Comparison of ENCODE assay signal across 19 cellular contexts in the genomic region with DNA sequence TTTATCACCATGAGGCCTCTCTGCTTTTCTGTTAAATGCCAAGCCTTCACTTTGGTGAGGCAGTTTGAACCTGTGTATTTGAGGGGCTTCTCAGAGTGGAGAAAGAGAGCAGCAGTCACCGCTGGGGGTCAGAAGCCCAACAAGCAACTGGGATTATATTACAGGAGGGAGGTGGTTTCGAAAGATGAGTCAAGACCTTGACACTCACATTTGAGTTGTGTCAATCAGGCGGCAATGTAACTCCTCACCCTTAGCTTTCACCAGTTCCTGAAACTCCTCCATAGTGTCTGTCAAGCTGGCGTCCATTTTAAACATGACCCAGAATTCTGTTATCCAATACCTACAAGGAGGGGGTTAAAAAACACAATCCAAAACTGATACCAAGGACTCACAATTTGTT. TPM values are rescaled to one million over a fixed set of nuclear protein-coding genes. Genes with fewer than 3 reads are reported as not detected.
DNase-seq lines count a peak whose midpoint lies in the region; ATAC-seq and TF ChIP-seq lines count a peak whose summit lies in the region.
"Had no signal": no experiment of that assay in that cellular context is flagged by ENCODE, and none has a peak within 500 bp of the region (broad histone marks: within the 10 kb centered on the region; RNA-seq: fewer than 3 reads in every experiment).

No MANE protein-coding gene starts in this region.

- no peak for TF ChIP-seq CTCF in natural killer cell (IDR thresholded peaks at IDR 0.05)

- H3K27me3 Mint-ChIP-seq in activated CD4-positive, alpha-beta T cell treated with anti-CD3 and anti-CD28 coated beads for 36 hours: no peaks in the 10 kb centered on the region
- H3K27me3 Mint-ChIP-seq in activated naive CD8-positive, alpha-beta T cell: no peaks in the 10 kb centered on the region
- H3K27me3 Mint-ChIP-seq in natural killer cell (ENCODE audit: low read depth in 2 of 2): no peaks in the 10 kb centered on the region

- POLR2A ChIA-PET in activated CD4-positive, alpha-beta T cell treated with anti-CD3 and anti-CD28 coated beads for 36 hours (lab: Charles Lee): interaction anchor here (0.5 kb wide), 1 partner anchor 88 kb away, joined by 10 read pairs; no protein-coding TSS in a partner anchor

- peak overlapping the region; percentile 81 for H3K27ac Mint-ChIP-seq in activated CD4-positive, alpha-beta T cell treated with anti-CD3 and anti-CD28 coated beads for 36 hours
- peak overlapping the region; percentile 73 for H3K27ac Mint-ChIP-seq in activated naive CD8-positive, alpha-beta T cell
- H3K27ac Mint-ChIP-seq in natural killer cell: peak overlapping the region; percentile 55 to 70

- H3K9me3 Mint-ChIP-seq in activated CD4-positive, alpha-beta T cell treated with anti-CD3 and anti-CD28 coated beads for 36 hours (ENCODE audit: low read depth): no peaks in the 10 kb centered on the region
- H3K9me3 Mint-ChIP-seq in activated naive CD8-positive, alpha-beta T cell (ENCODE audit: low read depth): no peaks in the 10 kb centered on the region
- H3K9me3 Mint-ChIP-seq in natural killer cell: no peaks in the 10 kb centered on the region

- intact Hi-C loops in activated CD4-positive, alpha-beta T cell treated with anti-CD3 and anti-CD28 coated beads for 36 hours (cut with DNase I, micrococcal nuclease): loop anchor here in 1 of 2 experiments (2.0 kb wide), 1 partner anchor 17 kb away; no protein-coding TSS in a partner anchor
- intact Hi-C loops in natural killer cell (cut with micrococcal nuclease): no loop called here

- peaks cover 68% of the 10 kb centered on the region for H3K36me3 Mint-ChIP-seq in activated CD4-positive, alpha-beta T cell treated with anti-CD3 and anti-CD28 coated beads for 36 hours (ENCODE audit: low read depth)
- peaks cover 5% of the 10 kb centered on the region for H3K36me3 Mint-ChIP-seq in activated naive CD8-positive, alpha-beta T cell
- H3K36me3 Mint-ChIP-seq in natural killer cell: peaks cover 21% of the 10 kb centered on the region

- H3K4me3 Mint-ChIP-seq in activated CD4-positive, alpha-beta T cell treated with anti-CD3 and anti-CD28 coated beads for 36 hours: no peak overlapping the region
- H3K4me3 Mint-ChIP-seq in activated naive CD8-positive, alpha-beta T cell: no peak overlapping the region
- no peak overlapping the region for H3K4me3 Mint-ChIP-seq in natural killer cell

- peaks cover 52% of the 10 kb centered on the region for H3K4me1 Mint-ChIP-seq in activated CD4-positive, alpha-beta T cell treated with anti-CD3 and anti-CD28 coated beads for 36 hours
- H3K4me1 Mint-ChIP-seq in activated naive CD8-positive, alpha-beta T cell (ENCODE audit: low read depth): peaks cover 35% of the 10 kb centered on the region
- peaks cover 52 to 58% of the 10 kb centered on the region in 2 donors for H3K4me1 Mint-ChIP-seq in natural killer cell

- peak; percentile 30 for ATAC-seq in activated CD4-positive, alpha-beta T cell treated with anti-CD3 and anti-CD28 coated beads for 36 hours
- ATAC-seq in natural killer cell (no peak), HG02678 (IDR thresholded peaks at IDR 0.05; ENCODE audit: unreplicated experiment) (no peak), HG03139 (IDR thresholded peaks at IDR 0.05; ENCODE audit: unreplicated experiment) (no peak)

- CTCF ChIA-PET in activated CD4-positive, alpha-beta T cell treated with anti-CD3 and anti-CD28 coated beads for 36 hours (lab: Charles Lee): interaction anchor here (1.0 to 2.8 kb wide), 8 partner anchors 10 to 181 kb away, joined by 3 to 15 read pairs (median 6); no protein-coding TSS in a partner anchor

- DNase-seq in activated CD4-positive, alpha-beta T cell treated with anti-CD3 and anti-CD28 coated beads for 36 hours: no peak
- DNase-seq in activated CD4-positive, alpha-beta T cell treated with anti-CD3 and anti-CD28 coated beads for 1 hour: no peak
- DNase-seq in ELF-1 (ENCODE audit: low read depth, low spot score) (peak; percentile 9), natural killer cell (no peak), epidermal melanocyte (ENCODE audit: insufficient read length, low spot score) (no peak)
- DNase-seq: 8988T; activated CD4-positive, alpha-beta T cell treated with anti-CD3 and anti-CD28 coated beads for 48 hours; AML-193; COR-L47; DND-41; NCI-H1105; NCI-H2081; SHP77 treated with DMSO at 0.1 percent for 48 hours; stimulated activated CD4-positive, alpha-beta T cell treated with anti-CD3 and anti-CD28 coated beads, Interleukin-2, amount 100 ng/mL, for 48 hours; stimulated activated naive CD4-positive, alpha-beta T cell; thyroid gland had no signal

RNA-seq across cellular contexts. Expression of gene RASGRP1, which starts 46.5 kb away (rescaled TPM):
- 100 to 1,000 TPM; 102 to 120 TPM for total RNA-seq in activated CD4-positive, alpha-beta T cell treated with anti-CD3 and anti-CD28 coated beads for 36 hours
- total RNA-seq in natural killer cell: 100 to 1,000 TPM in 1 of 3 donors, 10 to 100 TPM in 2; 65.9 to 122 (median 96.5) TPM
